20 cellular contexts compared by ENCODE assay signal in genomic region chr10:77547651-77548050, GRCh38.
"Had no signal": no experiment of that assay in that cellular context is flagged by ENCODE, and none has a peak within 500 bp of the region (broad histone marks: within the 10 kb centered on the region; RNA-seq: fewer than 3 reads in every experiment).

No MANE protein-coding gene starts in this region.

- H3K9me3 Mint-ChIP-seq: neural crest cell, type B pancreatic cell had no signal

- H3K4me3 ChIP-seq: dorsolateral prefrontal cortex, heart right ventricle, left lung, pancreas, sigmoid colon, skin epidermis, spleen, suprapubic skin, thyroid gland had no signal

- H3K4me3 Mint-ChIP-seq: natural killer cell treated with Interleukin-12 subunit alpha and Interleukin-12 subunit beta and Interleukin-15 and Interleukin-18, amount 100 ng/mL, for 72 hours; neural crest cell; stimulated activated naive B cell treated with anti-CD40 and anti-IgM and Interleukin-4, amounts not matched to agents 10 μg/mL and 1 μg/mL and 100 μg/mL, for 72 hours; stimulated activated naive CD8-positive, alpha-beta T cell treated with anti-CD3 and anti-CD28 coated beads, Interleukin-15, Interleukin-2, amounts not matched to agents 100 ng/mL and 50 ng/mL, for 24 hours; type B pancreatic cell had no signal

- H3K4me1 ChIP-seq: pancreas, thyroid gland had no signal

- H3K4me1 Mint-ChIP-seq: neural crest cell had no signal

- H3K27me3 ChIP-seq: dorsolateral prefrontal cortex, heart right ventricle, left lung, pancreas, sigmoid colon, spleen, suprapubic skin, thyroid gland had no signal

- DNase-seq: cerebellar nuclear complex; effector CD4-positive, alpha-beta T cell; heart right ventricle; hippocampal formation; left cardiac atrium; naive B cell; pancreas; sigmoid colon; spleen; stimulated activated naive B cell treated with anti-CD40 and anti-IgM and Interleukin-4, amounts not matched to agents 10 μg/mL and 1 μg/mL and 100 μg/mL, for 72 hours; thyroid gland had no signal

- H3K27me3 Mint-ChIP-seq: type B pancreatic cell had no signal

- ATAC-seq: heart right ventricle; left cardiac atrium; natural killer cell treated with Interleukin-12 subunit alpha and Interleukin-12 subunit beta and Interleukin-15 and Interleukin-18, amount 100 ng/mL, for 72 hours; pancreas; stimulated activated naive B cell treated with anti-CD40 and anti-IgM and Interleukin-4, amounts not matched to agents 10 μg/mL and 1 μg/mL and 100 μg/mL, for 72 hours had no signal

- H3K27ac Mint-ChIP-seq: naive B cell; natural killer cell treated with Interleukin-12 subunit alpha and Interleukin-12 subunit beta and Interleukin-15 and Interleukin-18, amount 100 ng/mL, for 72 hours; stimulated activated naive B cell treated with anti-CD40 and anti-IgM and Interleukin-4, amounts not matched to agents 10 μg/mL and 1 μg/mL and 100 μg/mL, for 72 hours; stimulated activated naive CD8-positive, alpha-beta T cell treated with anti-CD3 and anti-CD28 coated beads, Interleukin-15, Interleukin-2, amounts not matched to agents 100 ng/mL and 50 ng/mL, for 24 hours; type B pancreatic cell had no signal

- H3K9me3 ChIP-seq: left lung, neutrophil, pancreas, sigmoid colon, spleen, suprapubic skin, thyroid gland had no signal

- H3K36me3 Mint-ChIP-seq: natural killer cell treated with Interleukin-12 subunit alpha and Interleukin-12 subunit beta and Interleukin-15 and Interleukin-18, amount 100 ng/mL, for 72 hours; type B pancreatic cell had no signal

- H3K36me3 ChIP-seq: heart right ventricle, left lung, neutrophil, pancreas, sigmoid colon, spleen, suprapubic skin, thyroid gland had no signal

- H3K27ac ChIP-seq: heart right ventricle, left lung, neutrophil, pancreas, skin epidermis, spleen, suprapubic skin, thyroid gland had no signal
